In the genomic region with DNA sequence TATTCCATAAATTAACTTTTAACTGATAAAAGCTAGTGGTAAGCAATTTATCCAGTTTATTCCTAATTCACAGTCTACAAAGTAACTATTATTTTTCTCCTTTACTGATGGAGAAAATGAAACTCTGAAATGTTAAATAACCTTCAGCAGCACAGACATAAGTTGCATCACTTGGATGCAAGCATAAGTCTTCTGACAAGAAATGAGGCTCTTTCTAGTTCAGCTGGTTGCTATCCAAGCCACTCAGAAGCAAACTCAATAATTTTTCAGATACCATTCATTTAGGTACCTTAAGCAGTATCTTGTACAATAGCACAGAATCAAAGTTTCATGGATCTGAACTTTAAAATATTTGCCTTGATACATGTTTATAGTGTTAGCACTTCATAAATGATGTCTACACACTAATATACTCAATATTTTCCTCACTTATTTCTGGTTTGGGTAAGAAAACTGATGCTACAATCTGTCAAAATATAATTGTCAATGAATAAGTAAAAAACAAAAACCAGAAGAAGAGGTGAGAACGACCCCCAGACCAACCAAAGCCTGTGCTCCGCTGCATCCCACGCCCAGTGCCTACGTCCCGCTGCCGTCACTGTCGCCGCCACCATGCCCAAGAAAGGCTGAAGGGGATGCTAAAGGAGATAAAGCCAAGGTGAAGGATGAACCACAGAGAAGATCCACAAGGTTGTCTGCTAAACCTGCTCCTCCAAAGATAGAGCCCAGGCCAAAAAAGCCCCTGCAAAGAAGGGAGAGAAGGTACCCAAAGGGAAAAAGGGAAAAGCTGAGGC, we compare ENCODE assay signal across 25 cellular contexts.
"Had no signal": no experiment of that assay in that cellular context is flagged by ENCODE, and none has a peak within 500 bp of the region (broad histone marks: within the 10 kb centered on the region; RNA-seq: fewer than 3 reads in every experiment).

No MANE protein-coding gene starts in this region.

- H3K4me3 ChIP-seq: breast epithelium, coronary artery, esophagus squamous epithelium, heart left ventricle, pancreas, psoas muscle, testis, vagina had no signal

- H3K27me3 Mint-ChIP-seq: activated CD4-positive, alpha-beta T cell treated with anti-CD3 and anti-CD28 coated beads, Interleukin-2, amount 10 ng/mL, durations not matched to agents 7 days and 5 days; activated CD8-positive, alpha-beta memory T cell treated with anti-CD3 and anti-CD28 coated beads, Interleukin-2, amount 10 ng/mL, durations not matched to agents 7 days and 5 days; activated CD8-positive, alpha-beta T cell treated with anti-CD3 and anti-CD28 coated beads for 36 hours; activated naive CD8-positive, alpha-beta T cell; memory B cell had no signal

- H3K4me1 ChIP-seq: breast epithelium, pancreas, testis had no signal

- H3K9me3 ChIP-seq: breast epithelium, esophagus squamous epithelium, heart left ventricle, pancreas, psoas muscle, testis, vagina had no signal

- H3K9me3 Mint-ChIP-seq: activated CD4-positive, alpha-beta T cell treated with anti-CD3 and anti-CD28 coated beads, Interleukin-2, amount 10 ng/mL, durations not matched to agents 7 days and 5 days; activated CD8-positive, alpha-beta T cell treated with anti-CD3 and anti-CD28 coated beads for 36 hours; memory B cell; nephron had no signal

- H3K27me3 ChIP-seq: breast epithelium, esophagus squamous epithelium, heart left ventricle, pancreas, testis, vagina had no signal

- H3K4me3 Mint-ChIP-seq: activated CD4-positive, alpha-beta T cell treated with anti-CD3 and anti-CD28 coated beads, Interleukin-2, amount 10 ng/mL, durations not matched to agents 7 days and 5 days; activated CD8-positive, alpha-beta memory T cell treated with anti-CD3 and anti-CD28 coated beads, Interleukin-2, amount 10 ng/mL, durations not matched to agents 7 days and 5 days; activated CD8-positive, alpha-beta T cell treated with anti-CD3 and anti-CD28 coated beads for 36 hours; activated naive CD8-positive, alpha-beta T cell; memory B cell; nephron; T-helper 2 cell treated with Interferon-gamma antibody and Interleukin-4, amounts not matched to agents 5 μg/mL and 100 μg/mL, for 36 hours had no signal

- DNase-seq: activated CD4-positive, alpha-beta T cell treated with anti-CD3 and anti-CD28 coated beads, Interleukin-2, amount 10 ng/mL, durations not matched to agents 7 days and 5 days; activated CD4-positive, CD25-positive, alpha-beta regulatory T cell treated with anti-CD3 and anti-CD28 coated beads, Interleukin-2, amount 50 U/mL, for 72 hours; activated CD8-positive, alpha-beta memory T cell treated with anti-CD3 and anti-CD28 coated beads, Interleukin-2, amount 10 ng/mL, durations not matched to agents 7 days and 5 days; activated CD8-positive, alpha-beta T cell treated with anti-CD3 and anti-CD28 coated beads for 36 hours; activated gamma-delta T cell treated with Interleukin-2 at 50 U/mL for 16 hours; activated T-cell treated with anti-CD3 and anti-CD28 coated beads for 4 hours; amniotic stem cell; esophagus squamous epithelium; heart left ventricle; islet precursor cell; left colon; pancreas; psoas muscle; right cardiac atrium; stimulated activated CD4-positive, alpha-beta T cell treated with anti-CD3 and anti-CD28 coated beads, Interleukin-4, amount 100 ng/mL, for 24 hours; testis; trophoblast cell had no signal

- H3K27ac ChIP-seq: coronary artery, esophagus squamous epithelium, heart left ventricle, pancreas, psoas muscle, testis, vagina, VCaP had no signal

- ATAC-seq: activated CD8-positive, alpha-beta memory T cell treated with anti-CD3 and anti-CD28 coated beads, Interleukin-2, amount 10 ng/mL, durations not matched to agents 7 days and 5 days; heart left ventricle; left colon; pancreas; psoas muscle; right cardiac atrium had no signal

- FAIRE-seq: pancreas had no signal

- H3K36me3 ChIP-seq: breast epithelium, esophagus squamous epithelium, pancreas, vagina had no signal

- H3K27ac Mint-ChIP-seq: activated CD4-positive, alpha-beta T cell treated with anti-CD3 and anti-CD28 coated beads, Interleukin-2, amount 10 ng/mL, durations not matched to agents 7 days and 5 days; activated CD8-positive, alpha-beta memory T cell treated with anti-CD3 and anti-CD28 coated beads, Interleukin-2, amount 10 ng/mL, durations not matched to agents 7 days and 5 days; activated naive CD8-positive, alpha-beta T cell; nephron; T-helper 2 cell treated with Interferon-gamma antibody and Interleukin-4, amounts not matched to agents 5 μg/mL and 100 μg/mL, for 36 hours had no signal
